In genomic region chr20:39553120-39553519, GRCh38 we compare ENCODE assay signal across 34 cellular contexts.
"Had no signal": no experiment of that assay in that cellular context is flagged by ENCODE, and none has a peak within 500 bp of the region (broad histone marks: within the 10 kb centered on the region; RNA-seq: fewer than 3 reads in every experiment).

No MANE protein-coding gene starts in this region.

- H3K27ac ChIP-seq: KMS-11 had no signal

- H3K9ac ChIP-seq: KMS-11 had no signal

- H3K36me3 ChIP-seq: MG63 had no signal

- H3K4me2 ChIP-seq: KMS-11 had no signal

- H3K27me3 ChIP-seq: MG63 had no signal

- H3K4me3 ChIP-seq: MG63 had no signal

- H3K9me3 ChIP-seq: MG63 had no signal

- DNase-seq: Kasumi-1, MG63, MM.1S, MV-4-11, NCI-H1048, NCI-H1092, NCI-H1092 treated with DMSO at 0.1 percent for 48 hours, NCI-H1105, NCI-H1105 treated with DMSO at 0.1 percent for 48 hours, NCI-H1417, NCI-H1417 treated with DMSO at 0.1 percent for 48 hours, NCI-H1436, NCI-H1436 treated with DMSO at 0.1 percent for 48 hours, NCI-H146, NCI-H1694, NCI-H1694 treated with DMSO at 0.1 percent for 48 hours, NCI-H187, NCI-H187 treated with DMSO at 0.1 percent for 48 hours, NCI-H1930, NCI-H2029, NCI-H2029 treated with DMSO at 0.1 percent for 48 hours, NCI-H2081, NCI-H2081 treated with DMSO at 0.1 percent for 48 hours, NCI-H2107, NCI-H2171, NCI-H2171 treated with DMSO at 0.1 percent for 48 hours, NCI-H2227 treated with DMSO at 0.1 percent for 48 hours, NCI-H226, NCI-H345, NCI-H446, NCI-H446 treated with DMSO at 0.1 percent for 48 hours, NCI-H510A, NCI-H510A treated with DMSO at 0.1 percent for 48 hours had no signal
